ENCODE assay signal across 23 cellular contexts in genomic region chr1:214305164-214305751, GRCh38.
"Had no signal": no experiment of that assay in that cellular context is flagged by ENCODE, and none has a peak within 500 bp of the region (broad histone marks: within the 10 kb centered on the region; RNA-seq: fewer than 3 reads in every experiment).

No MANE protein-coding gene starts in this region.

- DNase-seq: KBM-7, MV-4-11, NCI-H1048, NCI-H1105, NCI-H1417, NCI-H1436 treated with DMSO at 0.1 percent for 48 hours, NCI-H1694, NCI-H187 treated with DMSO at 0.1 percent for 48 hours, NCI-H2029 treated with DMSO at 0.1 percent for 48 hours, NCI-H2107, NCI-H2227 treated with DMSO at 0.1 percent for 48 hours, NCI-H446, NCI-H510A, NCI-H524 treated with DMSO at 0.1 percent for 48 hours, NCI-H69, NCI-H774, Right ventricle myocardium superior, RPMI8226, SIG-M5 had no signal

- FAIRE-seq: RCC 7860 had no signal

- H3K4me1 ChIP-seq: SJSA1 had no signal

- H3K4me3 Mint-ChIP-seq: IgD-negative memory B cell had no signal

- H3K9me3 ChIP-seq: SJSA1 had no signal

- H3K27me3 Mint-ChIP-seq: IgD-negative memory B cell had no signal

- H3K27ac ChIP-seq: SJSA1, SK-N-MC had no signal

- H3K9me3 Mint-ChIP-seq: IgD-negative memory B cell had no signal

- H3K27me3 ChIP-seq: SJSA1 had no signal

- H3K36me3 Mint-ChIP-seq: IgD-negative memory B cell had no signal

- H3K4me3 ChIP-seq: SJSA1, SK-N-MC had no signal
